ENCODE assay signal across 8 cellular contexts in the genomic region with DNA sequence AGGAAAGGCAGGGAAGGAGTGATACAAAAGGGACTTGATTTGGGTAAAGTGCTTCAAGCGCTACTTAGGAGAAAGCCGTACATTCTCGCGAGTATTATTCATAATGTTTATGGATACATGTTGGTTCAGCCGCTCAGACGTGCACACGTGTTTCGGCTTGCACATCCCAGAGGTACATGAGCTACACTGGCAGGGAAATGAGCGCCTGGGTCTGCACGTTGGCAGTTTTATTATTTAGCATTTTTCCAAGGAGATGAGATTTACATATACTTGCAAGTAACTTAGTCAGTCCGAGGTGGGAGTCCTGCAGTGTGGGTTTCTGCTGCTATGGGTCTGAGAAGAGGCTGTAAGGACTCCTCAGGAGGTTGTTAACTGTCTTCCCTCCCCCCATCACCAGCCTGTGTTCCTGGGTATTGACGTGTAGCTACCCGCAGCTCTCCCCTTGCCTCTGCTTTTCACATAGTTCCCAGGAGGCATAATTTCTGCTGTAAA. TPM values are rescaled to one million over a fixed set of nuclear protein-coding genes. Genes with fewer than 3 reads are reported as not detected.
DNase-seq lines count a peak whose midpoint lies in the region; ATAC-seq and TF ChIP-seq lines count a peak whose summit lies in the region.

No MANE protein-coding gene starts in this region.

- TSS peak; percentile 40 for BruUV-seq in PC-9 (replicated peaks; lab: Mats Ljungman, UMichigan)

- H3K9me3 ChIP-seq in PC-9 (ENCODE audit: insufficient read depth, low read depth), result peaks cover 9% of the 10 kb centered on the region
- H3K9me3 ChIP-seq in muscle layer of duodenum (ENCODE audit: control insufficient read depth in 1 of 2, low read length in 2 of 2), result no peaks in the 10 kb centered on the region

- H3K9me2 ChIP-seq in PC-9 (ENCODE audit: insufficient read depth), result no peaks in the 10 kb centered on the region

- CTCF ChIA-PET in PC-9 (lab: Charles Lee), result interaction anchor here (1.0 kb wide), 1 partner anchor 116 kb away, joined by 4 read pairs; no protein-coding TSS in a partner anchor

- H3K27me3 ChIP-seq in PC-9 (ENCODE audit: insufficient read depth, low read depth), result no peaks in the 10 kb centered on the region
- peaks cover 15% of the 10 kb centered on the region for H3K27me3 ChIP-seq in muscle layer of duodenum (ENCODE audit: low read depth, low read length)

- no peaks in the 10 kb centered on the region for H4K20me1 ChIP-seq in PC-9 (ENCODE audit: insufficient read depth)

- H3K4me1 ChIP-seq in PC-9 (replicated peaks; ENCODE audit: insufficient read depth) (peaks cover 37% of the 10 kb centered on the region), muscle layer of duodenum (ENCODE audit: control insufficient read depth in 1 of 2, insufficient read depth in 2 of 2, low read length in 2 of 2) (peaks cover 0 to 16% of the 10 kb centered on the region in 2 donors)

- ATAC-seq in GM21723 (IDR thresholded peaks at IDR 0.05; ENCODE audit: unreplicated experiment) (peak; percentile 19), GM18502 (IDR thresholded peaks at IDR 0.05; ENCODE audit: poor library complexity, unreplicated experiment) (no peak), HG03460 (IDR thresholded peaks at IDR 0.05; ENCODE audit: unreplicated experiment) (no peak)

- intact Hi-C loops in PC-9 (cut with micrococcal nuclease; ENCODE audit: unreplicated experiment), result loop anchor here (1.0 kb wide), 1 partner anchor 33 kb away; no protein-coding TSS in a partner anchor

- peak overlapping the region; percentile 52 for H3K27ac ChIP-seq in PC-9
- no peak overlapping the region for H3K27ac ChIP-seq in muscle layer of duodenum (ENCODE audit: low read length)

- POLR2A ChIA-PET in PC-9 (lab: Charles Lee; ENCODE audit: unreplicated experiment), result interaction anchor here (0.6 to 0.7 kb wide), 3 partner anchors 24 to 398 kb away, joined by 3 to 6 read pairs (median 6); no protein-coding TSS in a partner anchor

- H3K4me2 ChIP-seq in PC-9, result peak overlapping the region; percentile 99

- H3F3A ChIP-seq in PC-9 (ENCODE audit: insufficient read depth, low read depth), result peaks cover 9% of the 10 kb centered on the region; the same call in 1 of the 2 replicates

- TF ChIP-seq CTCF in PC-9 (conservative IDR thresholded peaks at IDR 0.05), result no peak

- DNase-seq in PC-9, result peak in 1 of 2 experiments; percentile 85
- DNase-seq in central memory CD4-positive, alpha-beta T cell, result peak; percentile 62
- DNase-seq in NCI-H2081 treated with DMSO at 0.1 percent for 48 hours (lab: John Stamatoyannopoulos, UW), result no peak
- no peak for DNase-seq in SIG-M5 (lab: John Stamatoyannopoulos, UW)

- H2AFZ ChIP-seq in PC-9, result peak overlapping the region; percentile 75

- H3K36me3 ChIP-seq in PC-9 (ENCODE audit: low read depth), result peaks cover 20% of the 10 kb centered on the region; the same call in 1 of the 2 replicates
- H3K36me3 ChIP-seq in muscle layer of duodenum (ENCODE audit: control insufficient read depth in 1 of 2, insufficient read depth in 2 of 2, low read length in 2 of 2), result no peaks in the 10 kb centered on the region

- H3K79me2 ChIP-seq in PC-9 (ENCODE audit: low read depth), result peaks cover 61% of the 10 kb centered on the region

- H3K4me3 ChIP-seq in PC-9 (peak overlapping the region; percentile 59), muscle layer of duodenum (ENCODE audit: low read depth in 1 of 2, low read length in 2 of 2) (peak overlapping the region; percentile 60 to 70)

RNA-seq across cellular contexts. Expression of a gene that starts 1.5 kb away (rescaled TPM):
- 32.4 and 49.8 TPM in 2 replicates for total RNA-seq in PC-9 (2021)

RNA-seq across cellular contexts. Expression of a gene that starts 41.7 kb away (rescaled TPM):
- 15.2 and 19.6 TPM in 2 replicates for total RNA-seq in PC-9 (2021)
